In genomic region chrX:54181196-54181953, GRCh38 we compare ENCODE assay signal across 1 cellular context.
TF ChIP-seq lines count a peak whose summit lies in the region.

No MANE protein-coding gene starts in this region.

TF ChIP-seq in WTC11, 78 proteins besides CTCF, POLR2A, EP300 and RAD21 (continued from another document):
- TF ChIP-seq PREB (CRISPR knock-in tag; IDR thresholded peaks at IDR 0.05; ENCODE audit: borderline replicate concordance) (no peak), MLX (CRISPR knock-in tag; IDR thresholded peaks at IDR 0.05) (no peak), NFYB (CRISPR knock-in tag; conservative IDR thresholded peaks at IDR 0.05; ENCODE audit: low read depth) (no peak), GTF2I (CRISPR knock-in tag; conservative IDR thresholded peaks at IDR 0.05) (no peak), SMAD4 (CRISPR knock-in tag; IDR thresholded peaks at IDR 0.05) (no peak), ZNF219 (CRISPR knock-in tag; IDR thresholded peaks at IDR 0.05; ENCODE audit: borderline replicate concordance) (no peak)
TF ChIP-seq in WTC11: peak in this region for 0.
